8 cellular contexts compared by ENCODE assay signal in the genomic region with DNA sequence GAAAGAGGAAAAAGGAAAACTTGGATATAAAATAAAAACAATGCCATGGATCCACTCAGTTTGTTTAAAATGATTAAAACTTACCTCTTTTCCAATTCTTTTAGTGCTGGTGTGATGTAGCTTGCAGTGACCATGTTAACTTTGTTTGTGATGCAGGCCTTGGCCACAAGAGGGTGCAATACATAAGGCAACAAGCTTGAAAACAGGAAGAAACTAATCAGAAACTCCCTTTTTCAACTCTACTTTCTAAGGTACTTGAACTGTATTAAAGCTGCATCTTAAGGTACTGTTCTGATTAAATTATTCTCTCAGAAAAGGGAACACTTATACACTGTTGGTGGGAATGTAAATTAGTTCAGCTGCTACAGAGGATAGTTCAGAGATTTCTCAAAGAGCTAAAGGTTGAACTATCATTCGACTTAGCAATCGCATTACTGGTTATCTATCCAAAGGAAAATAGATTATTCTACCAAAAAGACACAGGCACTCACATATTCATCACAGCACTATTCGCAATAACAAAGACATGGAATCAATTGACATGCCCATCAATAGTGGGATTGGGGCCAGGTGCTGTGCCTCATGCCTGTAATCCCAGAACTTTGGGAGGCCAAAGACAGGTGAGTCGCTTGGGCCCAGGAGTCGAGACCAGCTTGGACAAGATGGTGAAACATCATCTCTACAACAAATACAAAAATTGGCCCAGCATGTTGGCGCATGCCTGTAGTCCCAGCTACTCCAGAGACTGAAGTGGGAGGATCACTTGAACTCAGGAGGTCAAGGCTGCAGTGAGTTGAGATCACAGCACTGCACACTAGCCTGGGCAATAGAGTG. TPM values are rescaled to one million over a fixed set of nuclear protein-coding genes. Genes with fewer than 3 reads are reported as not detected.
DNase-seq lines count a peak whose midpoint lies in the region; ATAC-seq, FAIRE-seq and TF ChIP-seq lines count a peak whose summit lies in the region.

No MANE protein-coding gene starts in this region.

- no peak overlapping the region for H3K4me3 ChIP-seq in NB4 (ENCODE audit: low read depth, low read length)
- no peak overlapping the region for H3K4me3 ChIP-seq in astrocyte (ENCODE audit: insufficient read depth, low read depth, low read length)
- H3K4me3 ChIP-seq in spleen: no peak overlapping the region

- H3K36me3 Mint-ChIP-seq in astrocyte (ENCODE audit: low read depth, unreplicated experiment): peaks cover 4% of the 10 kb centered on the region

- H3K4me1 ChIP-seq in astrocyte (ENCODE audit: insufficient read depth, low read length) (no peaks in the 10 kb centered on the region), spleen (peaks cover 0 to 5% (median 0%) of the 10 kb centered on the region in 6 donors)

- 88 to 97% (median 93%) methylated on average over 6 of the region's 6 CpGs for WGBS in spleen, 5 donors

- no peak overlapping the region for H3K9ac ChIP-seq in astrocyte (ENCODE audit: low read length)

- ATAC-seq in activated CD4-positive, CD25-positive, alpha-beta regulatory T cell treated with anti-CD3 and anti-CD28 coated beads, Interleukin-2, amount 50 U/mL, for 24 hours: no peak
- ATAC-seq in HG02642 (IDR thresholded peaks at IDR 0.05; ENCODE audit: poor library complexity, unreplicated experiment) (peak; percentile 97), SK-N-SH treated with all-trans-retinoic acid at 6 μM for 48 hours (peak; percentile 94)

- peaks cover 3% of the 10 kb centered on the region for H3K36me3 ChIP-seq in astrocyte (ENCODE audit: insufficient read depth, low read length)
- H3K36me3 ChIP-seq in spleen: peaks cover 0 to 32% (median 0%) of the 10 kb centered on the region in 6 donors

- intact Hi-C loops in spleen (cut with DNase I; ENCODE audit: low total_unique reads): loop anchor here (5.0 kb wide), 1 partner anchor 439 kb away; no protein-coding TSS in a partner anchor

- TF ChIP-seq CTCF in NB4 (IDR thresholded peaks at IDR 0.05; ENCODE audit: low read depth, low read length) (peak; percentile 95), astrocyte (IDR thresholded peaks at IDR 0.05; ENCODE audit: insufficient read depth, low read depth, low read length) (peak; percentile 99), spleen (IDR thresholded peaks at IDR 0.05 in 8 of 11, conservative IDR thresholded peaks at IDR 0.05 in 3 of 11) (peak in 10 of 11 experiments; percentile 13 to 79 (median 63))

- H4K20me1 ChIP-seq in astrocyte (ENCODE audit: insufficient read depth, low read length): peaks cover 3% of the 10 kb centered on the region

- H3K79me2 ChIP-seq in astrocyte (ENCODE audit: insufficient read depth, low read length): no peaks in the 10 kb centered on the region

- H3K9me3 ChIP-seq in astrocyte (ENCODE audit: insufficient read depth, low read depth, low read length) (no peaks in the 10 kb centered on the region), spleen (no peaks in the 10 kb centered on the region)

- H3K27me3 ChIP-seq in astrocyte (ENCODE audit: insufficient read depth, low read length) (no peaks in the 10 kb centered on the region), spleen (replicated peaks in 1 of 7) (no peaks in the 10 kb centered on the region)

- TF ChIP-seq POLR2A in NB4 (IDR thresholded peaks at IDR 0.05; ENCODE audit: extremely low read depth, insufficient read length) (no peak), spleen (IDR thresholded peaks at IDR 0.05) (no peak)

- no peak overlapping the region for H3K27ac Mint-ChIP-seq in astrocyte (ENCODE audit: unreplicated experiment)

- FAIRE-seq in astrocyte (lab: Jason Lieb, UNC): peak; percentile 75

- H3K27ac ChIP-seq in astrocyte (ENCODE audit: low read depth, low read length): no peak overlapping the region
- H3K27ac ChIP-seq in spleen: no peak overlapping the region

- no peaks in the 10 kb centered on the region for H3K4me1 Mint-ChIP-seq in astrocyte (ENCODE audit: low read depth, unreplicated experiment)

- no peak overlapping the region for H3K4me2 ChIP-seq in astrocyte (ENCODE audit: low read length)

- no peaks in the 10 kb centered on the region for H3K9me3 Mint-ChIP-seq in astrocyte (ENCODE audit: unreplicated experiment)

- no peak overlapping the region for H3K4me3 Mint-ChIP-seq in astrocyte (ENCODE audit: unreplicated experiment)

- H2AFZ ChIP-seq in astrocyte (ENCODE audit: low read depth, low read length): no peak overlapping the region

- no peaks in the 10 kb centered on the region for H3K27me3 Mint-ChIP-seq in astrocyte (ENCODE audit: low read depth, unreplicated experiment)

- DNase-seq in activated CD4-positive, CD25-positive, alpha-beta regulatory T cell (lab: John Stamatoyannopoulos, UW): peak in 3 of 4 experiments; percentile 1 to 26 (median 5)
- DNase-seq in NB4 (ENCODE audit: low read depth) (peak; percentile 79), astrocyte (ENCODE audit: low read depth) (peak; percentile 60), iPS DF 19.7 (ENCODE audit: low read depth, low spot score) (peak; percentile 42), spleen (no peak)

TF ChIP-seq in SK-N-SH treated with all-trans-retinoic acid at 6 μM for 48 hours, 23 proteins besides CTCF, POLR2A, EP300 and RAD21 (continues in another document):
- no peak for TF ChIP-seq ISL1 (CRISPR knock-in tag; IDR thresholded peaks at IDR 0.05)
- TF ChIP-seq BACH2 (CRISPR knock-in tag; IDR thresholded peaks at IDR 0.05; ENCODE audit: borderline replicate concordance): no peak
- TF ChIP-seq, protein P1, sequence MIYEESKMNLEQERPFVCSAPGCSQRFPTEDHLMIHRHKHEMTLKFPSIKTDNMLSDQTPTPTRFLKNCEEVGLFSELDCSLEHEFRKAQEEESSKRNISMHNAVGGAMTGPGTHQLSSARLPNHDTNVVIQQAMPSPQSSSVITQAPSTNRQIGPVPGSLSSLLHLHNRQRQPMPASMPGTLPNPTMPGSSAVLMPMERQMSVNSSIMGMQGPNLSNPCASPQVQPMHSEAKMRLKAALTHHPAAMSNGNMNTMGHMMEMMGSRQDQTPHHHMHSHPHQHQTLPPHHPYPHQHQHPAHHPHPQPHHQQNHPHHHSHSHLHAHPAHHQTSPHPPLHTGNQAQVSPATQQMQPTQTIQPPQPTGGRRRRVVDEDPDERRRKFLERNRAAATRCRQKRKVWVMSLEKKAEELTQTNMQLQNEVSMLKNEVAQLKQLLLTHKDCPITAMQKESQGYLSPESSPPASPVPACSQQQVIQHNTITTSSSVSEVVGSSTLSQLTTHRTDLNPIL (CRISPR knock-in tag; IDR thresholded peaks at IDR 0.05; ENCODE audit: low read depth): no peak
- TF ChIP-seq SNAI2 (CRISPR knock-in tag; IDR thresholded peaks at IDR 0.05): no peak
- no peak for TF ChIP-seq CSDC2 (CRISPR knock-in tag; IDR thresholded peaks at IDR 0.05)
- TF ChIP-seq, protein P2, sequence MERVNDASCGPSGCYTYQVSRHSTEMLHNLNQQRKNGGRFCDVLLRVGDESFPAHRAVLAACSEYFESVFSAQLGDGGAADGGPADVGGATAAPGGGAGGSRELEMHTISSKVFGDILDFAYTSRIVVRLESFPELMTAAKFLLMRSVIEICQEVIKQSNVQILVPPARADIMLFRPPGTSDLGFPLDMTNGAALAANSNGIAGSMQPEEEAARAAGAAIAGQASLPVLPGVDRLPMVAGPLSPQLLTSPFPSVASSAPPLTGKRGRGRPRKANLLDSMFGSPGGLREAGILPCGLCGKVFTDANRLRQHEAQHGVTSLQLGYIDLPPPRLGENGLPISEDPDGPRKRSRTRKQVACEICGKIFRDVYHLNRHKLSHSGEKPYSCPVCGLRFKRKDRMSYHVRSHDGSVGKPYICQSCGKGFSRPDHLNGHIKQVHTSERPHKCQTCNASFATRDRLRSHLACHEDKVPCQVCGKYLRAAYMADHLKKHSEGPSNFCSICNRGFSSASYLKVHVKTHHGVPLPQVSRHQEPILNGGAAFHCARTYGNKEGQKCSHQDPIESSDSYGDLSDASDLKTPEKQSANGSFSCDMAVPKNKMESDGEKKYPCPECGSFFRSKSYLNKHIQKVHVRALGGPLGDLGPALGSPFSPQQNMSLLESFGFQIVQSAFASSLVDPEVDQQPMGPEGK (CRISPR knock-in tag; IDR thresholded peaks at IDR 0.05; ENCODE audit: borderline replicate concordance): no peak
- TF ChIP-seq, protein P3, sequence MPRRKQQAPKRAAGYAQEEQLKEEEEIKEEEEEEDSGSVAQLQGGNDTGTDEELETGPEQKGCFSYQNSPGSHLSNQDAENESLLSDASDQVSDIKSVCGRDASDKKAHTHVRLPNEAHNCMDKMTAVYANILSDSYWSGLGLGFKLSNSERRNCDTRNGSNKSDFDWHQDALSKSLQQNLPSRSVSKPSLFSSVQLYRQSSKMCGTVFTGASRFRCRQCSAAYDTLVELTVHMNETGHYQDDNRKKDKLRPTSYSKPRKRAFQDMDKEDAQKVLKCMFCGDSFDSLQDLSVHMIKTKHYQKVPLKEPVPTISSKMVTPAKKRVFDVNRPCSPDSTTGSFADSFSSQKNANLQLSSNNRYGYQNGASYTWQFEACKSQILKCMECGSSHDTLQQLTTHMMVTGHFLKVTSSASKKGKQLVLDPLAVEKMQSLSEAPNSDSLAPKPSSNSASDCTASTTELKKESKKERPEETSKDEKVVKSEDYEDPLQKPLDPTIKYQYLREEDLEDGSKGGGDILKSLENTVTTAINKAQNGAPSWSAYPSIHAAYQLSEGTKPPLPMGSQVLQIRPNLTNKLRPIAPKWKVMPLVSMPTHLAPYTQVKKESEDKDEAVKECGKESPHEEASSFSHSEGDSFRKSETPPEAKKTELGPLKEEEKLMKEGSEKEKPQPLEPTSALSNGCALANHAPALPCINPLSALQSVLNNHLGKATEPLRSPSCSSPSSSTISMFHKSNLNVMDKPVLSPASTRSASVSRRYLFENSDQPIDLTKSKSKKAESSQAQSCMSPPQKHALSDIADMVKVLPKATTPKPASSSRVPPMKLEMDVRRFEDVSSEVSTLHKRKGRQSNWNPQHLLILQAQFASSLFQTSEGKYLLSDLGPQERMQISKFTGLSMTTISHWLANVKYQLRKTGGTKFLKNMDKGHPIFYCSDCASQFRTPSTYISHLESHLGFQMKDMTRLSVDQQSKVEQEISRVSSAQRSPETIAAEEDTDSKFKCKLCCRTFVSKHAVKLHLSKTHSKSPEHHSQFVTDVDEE (CRISPR knock-in tag; IDR thresholded peaks at IDR 0.05): no peak
- TF ChIP-seq ZNF565 (CRISPR knock-in tag; conservative IDR thresholded peaks at IDR 0.05; ENCODE audit: low read depth): no peak
- no peak for TF ChIP-seq ESRRG (CRISPR knock-in tag; IDR thresholded peaks at IDR 0.05)
- TF ChIP-seq ZNF70 (CRISPR knock-in tag; IDR thresholded peaks at IDR 0.05): no peak
- no peak for TF ChIP-seq ZFP30 (CRISPR knock-in tag; IDR thresholded peaks at IDR 0.05)
- no peak for TF ChIP-seq ARNTL (CRISPR knock-in tag; IDR thresholded peaks at IDR 0.05; ENCODE audit: borderline replicate concordance, low read depth)
- no peak for TF ChIP-seq TCF4 (CRISPR knock-in tag; IDR thresholded peaks at IDR 0.05; ENCODE audit: borderline replicate concordance)
- no peak for TF ChIP-seq PPARA (CRISPR knock-in tag; IDR thresholded peaks at IDR 0.05; ENCODE audit: borderline replicate concordance)
- TF ChIP-seq TOX (CRISPR knock-in tag; IDR thresholded peaks at IDR 0.05; ENCODE audit: borderline replicate concordance): no peak
- TF ChIP-seq ZNF8 (CRISPR knock-in tag; IDR thresholded peaks at IDR 0.05): no peak

RNA-seq across cellular contexts. Expression of a gene that starts 50.9 kb away (rescaled TPM):
- total RNA-seq in astrocyte: 13.9 and 15.6 TPM in 2 replicates
- total RNA-seq in spleen: 10 to 100 TPM; 11.2 to 25.3 (median 19.4) TPM
- polyA plus RNA-seq in spleen: 1 to 10 TPM; 1.7 to 2.9 (median 2.5) TPM

Comparison
In these comparisons a context has a peak if more than half of its experiments do, and no peak if none do; other contexts are left out.
1. ATAC-seq: peak in HG02642 (single experiment) and SK-N-SH treated with all-trans-retinoic acid at 6 μM for 48 hours (single experiment); none in activated CD4-positive, CD25-positive, alpha-beta regulatory T cell treated with anti-CD3 and anti-CD28 coated beads, Interleukin-2, amount 50 U/mL, for 24 hours (0 of 2).
2. Peak in every context shown above with its lines, with median percentiles within 50 percentile points of each other: CTCF ChIP-seq.